Comparison of ENCODE assay signal across 8 cellular contexts in the genomic region with DNA sequence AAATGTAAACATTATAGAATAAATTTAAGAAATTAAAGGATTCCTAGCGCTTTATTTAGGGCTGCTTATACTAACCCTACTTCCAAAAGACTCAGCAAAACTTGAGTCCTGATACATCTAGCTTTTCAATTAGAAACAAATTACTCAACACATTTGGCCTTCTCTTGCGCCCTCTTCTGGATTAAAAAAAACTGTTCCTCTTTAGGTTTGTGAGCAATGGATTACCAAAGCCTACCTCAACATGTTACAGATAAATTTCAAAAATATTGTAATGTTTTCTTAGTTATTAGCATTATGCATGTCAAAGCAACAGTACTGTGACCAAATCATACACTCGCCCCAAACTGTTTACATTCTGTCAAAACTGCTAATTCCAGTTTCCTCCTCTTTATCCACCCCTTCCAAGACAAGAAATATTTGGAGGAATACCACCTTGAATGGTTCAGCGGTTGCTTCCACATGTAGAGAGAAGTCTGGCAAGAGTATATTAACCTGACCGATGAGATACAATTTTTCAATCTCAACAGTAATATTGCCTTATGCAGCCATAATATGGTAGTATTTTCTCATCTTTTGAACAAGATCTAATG. TPM values are rescaled to one million over a fixed set of nuclear protein-coding genes. Genes with fewer than 3 reads are reported as not detected.
DNase-seq lines count a peak whose midpoint lies in the region; ATAC-seq and TF ChIP-seq lines count a peak whose summit lies in the region.

No MANE protein-coding gene starts in this region.

- H3K36me3 ChIP-seq in SK-N-MC (ENCODE audit: insufficient read depth, low read length) (peaks cover 45% of the 10 kb centered on the region), mucosa of descending colon (ENCODE audit: low read depth) (no peaks in the 10 kb centered on the region)

- DNase-seq in EL (peak; percentile 78), NAMALWA (ENCODE audit: low spot score) (peak; percentile 91), SK-N-MC (ENCODE audit: low read depth, low spot score) (peak; percentile 57), mucosa of descending colon (peak in 1 of 3 donors; percentile 49), ureter (ENCODE audit: low spot score) (no peak)
- DNase-seq in effector CD4-positive, alpha-beta T cell: peak; percentile 23

- H3K9ac ChIP-seq in SK-N-MC (ENCODE audit: insufficient read length): peak overlapping the region; percentile 83

- ATAC-seq in mucosa of descending colon (no peak), HG03025 (IDR thresholded peaks at IDR 0.05; ENCODE audit: low FRiP score, unreplicated experiment) (no peak)

- intact Hi-C loops in mucosa of descending colon (cut with DNase I, micrococcal nuclease): loop anchor here in 1 of 2 donors (10.0 kb wide), 1 partner anchor 136 kb away; no protein-coding TSS in a partner anchor

- H3K4me3 ChIP-seq in SK-N-MC: peak overlapping the region; percentile 84
- no peak overlapping the region for H3K4me3 ChIP-seq in mucosa of descending colon

- H3K4me1 ChIP-seq in mucosa of descending colon (ENCODE audit: low read depth): peaks cover 33% of the 10 kb centered on the region

- H3K9me3 ChIP-seq in SK-N-MC (ENCODE audit: low read depth, low read length) (no peaks in the 10 kb centered on the region), mucosa of descending colon (no peaks in the 10 kb centered on the region)

- TF ChIP-seq CTCF in 22Rv1 (IDR thresholded peaks at IDR 0.05) (peak; percentile 88), mucosa of descending colon (IDR thresholded peaks at IDR 0.05) (peak; percentile 31)

- H3K27ac ChIP-seq in 22Rv1: peak overlapping the region; percentile 98
- peak overlapping the region; percentile 68 for H3K27ac ChIP-seq in SK-N-MC

RNA-seq across cellular contexts. Expression of a gene that starts 2.7 kb away (rescaled TPM):
- total RNA-seq in mucosa of descending colon (10 to 100 TPM; 45.3 to 47.5 (median 45.9) TPM), ureter (83.8 TPM)

RNA-seq across cellular contexts. Expression of a gene that starts 44.6 kb away (rescaled TPM):
- not detected for total RNA-seq in mucosa of descending colon
- total RNA-seq in ureter: not detected
